Comparison of ENCODE assay signal across 9 cellular contexts in the genomic region with DNA sequence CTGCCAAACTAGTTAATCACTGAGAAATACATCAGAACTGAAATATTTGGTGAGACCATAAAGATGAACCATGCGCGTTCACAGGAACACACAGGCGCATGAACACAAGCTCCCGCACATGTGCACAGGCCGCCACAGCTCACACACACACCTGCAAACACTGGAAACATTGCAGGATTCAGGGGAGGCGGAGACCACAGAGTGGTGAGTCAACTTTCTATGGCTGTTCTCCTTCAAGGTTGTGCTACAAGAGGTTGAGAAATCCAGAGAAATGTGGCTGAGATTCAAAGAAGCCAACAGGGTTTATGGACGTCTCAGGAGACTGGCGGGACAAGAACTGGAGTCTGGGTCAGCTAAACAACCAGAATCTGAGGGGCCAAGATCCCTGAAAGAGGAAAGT. TPM values are rescaled to one million over a fixed set of nuclear protein-coding genes. Genes with fewer than 3 reads are reported as not detected.
A peak's percentile ranks its signal among the peaks of the same experiment; 100 is the strongest.
DNase-seq lines count a peak whose midpoint lies in the region; TF ChIP-seq lines count a peak whose summit lies in the region.
"Had no signal": no experiment of that assay in that cellular context is flagged by ENCODE, and none has a peak within 500 bp of the region (broad histone marks: within the 10 kb centered on the region; RNA-seq: fewer than 3 reads in every experiment).

No MANE protein-coding gene starts in this region.

- 37 to 63% methylated on average over 8 of the region's 8 CpGs for WGBS in esophagus squamous epithelium, 2 donors

- no peaks in the 10 kb centered on the region for H3K27me3 ChIP-seq in esophagus squamous epithelium

- intact Hi-C loops in esophagus squamous epithelium (cut with DNase I), result no loop called here

- peaks cover 0 to 27% (median 0%) of the 10 kb centered on the region in 3 donors for H3K36me3 ChIP-seq in esophagus squamous epithelium

- DNase-seq in Daoy (ENCODE audit: low read depth) (peak; percentile 54), esophagus squamous epithelium (lab: John Stamatoyannopoulos, UW) (no peak), DMS79 (lab: John Stamatoyannopoulos, UW) (no peak), GM10248 (ENCODE audit: extremely low spot score) (no peak), kidney glomerular epithelial cell (lab: John Stamatoyannopoulos, UW) (no peak), DMS153 treated with DMSO at 0.1 percent for 48 hours (lab: John Stamatoyannopoulos, UW; ENCODE audit: unreplicated experiment) (no peak)
- peak; percentile 57 to 64 for DNase-seq in activated CD4-positive, alpha-beta T cell treated with anti-CD3 and anti-CD28 coated beads, Interleukin-2, amount 50 U/mL, for 4 hours
- DNase-seq in stimulated activated CD4-positive, alpha-beta T cell treated with anti-CD3 and anti-CD28 coated beads, Interleukin-12 subunit alpha, Interleukin-12 subunit beta, amount 100 ng/mL, for 24 hours (ENCODE audit: low read depth in 2 of 2), result peak; percentile 44 to 64

- peak overlapping the region; percentile 73 to 92 (median 82) for H3K27ac ChIP-seq in esophagus squamous epithelium

- CTCF ChIA-PET in GM10248 (lab: Yijun Ruan, JAX), result interaction anchor here (0.7 to 1.3 kb wide), 3 partner anchors 10 to 16 kb away, joined by 3 to 5 read pairs (median 4); no protein-coding TSS in a partner anchor

- no peak for TF ChIP-seq POLR2A in esophagus squamous epithelium (IDR thresholded peaks at IDR 0.05)

- POLR2A ChIA-PET in GM10248 (lab: Yijun Ruan, JAX), result no interaction called here

- H3K4me1 ChIP-seq in esophagus squamous epithelium, result peaks cover 32 to 67% (median 41%) of the 10 kb centered on the region in 3 donors

- H3K4me3 ChIP-seq in esophagus squamous epithelium, result no peak overlapping the region
- H3K4me3 ChIP-seq: GM12878 had no signal

- TF ChIP-seq CTCF in esophagus squamous epithelium (IDR thresholded peaks at IDR 0.05) (no peak), GM10248 (IDR thresholded peaks at IDR 0.05; ENCODE audit: control extremely low read depth, extremely low read depth, low read depth, missing control alignments) (no peak)

- no peaks in the 10 kb centered on the region for H3K9me3 ChIP-seq in esophagus squamous epithelium

RNA-seq across cellular contexts. Expression of a gene that starts 17.8 kb away (rescaled TPM):
- total RNA-seq in Daoy (2014; rRNA removed; shearing (Covaris generic)), result 60.4 and 66.3 TPM in 2 replicates
- total RNA-seq in esophagus squamous epithelium, result 10 to 100 TPM; 52.1 to 94.2 (median 60.5) TPM

RNA-seq across cellular contexts. Expression of a gene that starts 44.9 kb away (rescaled TPM):
- total RNA-seq in Daoy (2014; rRNA removed; shearing (Covaris generic)), result 2.6 and 6.7 TPM in 2 replicates
- total RNA-seq in esophagus squamous epithelium, result 10 to 100 TPM in 1 of 4 donors, 1 to 10 TPM in 3; 6.4 to 15.1 (median 7.3) TPM

Comparison
In these comparisons a context has a peak if more than half of its experiments do, and no peak if none do; other contexts are left out.
1. DNase-seq: peak in Daoy (single experiment), activated CD4-positive, alpha-beta T cell treated with anti-CD3 and anti-CD28 coated beads, Interleukin-2, amount 50 U/mL, for 4 hours (2 of 2) and stimulated activated CD4-positive, alpha-beta T cell treated with anti-CD3 and anti-CD28 coated beads, Interleukin-12 subunit alpha, Interleukin-12 subunit beta, amount 100 ng/mL, for 24 hours (2 of 2); none in esophagus squamous epithelium (single experiment), DMS79 (single experiment), GM10248 (single experiment), kidney glomerular epithelial cell (single experiment) and DMS153 treated with DMSO at 0.1 percent for 48 hours (single experiment).